ENCODE assay signal across 8 cellular contexts in genomic region chr10:119306964-119307363, GRCh38.
DNase-seq lines count a peak whose midpoint lies in the region; ATAC-seq, FAIRE-seq and TF ChIP-seq lines count a peak whose summit lies in the region.

No MANE protein-coding gene starts in this region.

- CTCF ChIA-PET in endothelial cell of umbilical vein (lab: Charles Lee), result interaction anchor here (0.9 to 2.4 kb wide), 10 partner anchors 26 to 138 kb away, joined by 3 to 9 read pairs (median 4); partner anchors contain the start of gene GRK5

- H3K27me3 ChIP-seq in Peyer's patch (no peaks in the 10 kb centered on the region), endothelial cell of umbilical vein (ENCODE audit: control insufficient read depth in 2 of 2, insufficient read depth in 2 of 2, low read length in 2 of 2) (no peaks in the 10 kb centered on the region), stomach (no peaks in the 10 kb centered on the region)

- TF ChIP-seq POLR2A in Peyer's patch (IDR thresholded peaks at IDR 0.05), result no peak
- TF ChIP-seq POLR2A in endothelial cell of umbilical vein (IDR thresholded peaks at IDR 0.05; ENCODE audit: low read depth, low read length), result no peak
- TF ChIP-seq POLR2A in stomach (IDR thresholded peaks at IDR 0.05), result no peak

- no peak for DNase-seq in activated CD4-positive, alpha-beta T cell treated with anti-CD3 and anti-CD28 coated beads, Interleukin-2, amount 10 ng/mL, durations not matched to agents 24 days and 14 days
- no peak for DNase-seq in activated CD4-positive, alpha-beta T cell treated with anti-CD3 and anti-CD28 coated beads, Interleukin-2, amount 50 U/mL, for 48 hours
- DNase-seq in Peyer's patch (no peak), endothelial cell of umbilical vein (ENCODE audit: low read depth, low spot score) (peak; percentile 31), stomach (no peak), inferior parietal cortex (ENCODE audit: extremely low spot score) (no peak)

- H3K79me2 ChIP-seq in endothelial cell of umbilical vein (ENCODE audit: control insufficient read depth, insufficient read depth, low read length), result peaks cover 3% of the 10 kb centered on the region

- FAIRE-seq in endothelial cell of umbilical vein (lab: Jason Lieb, UNC), result peak; percentile 52

- TF ChIP-seq CTCF in Peyer's patch (IDR thresholded peaks at IDR 0.05) (no peak), endothelial cell of umbilical vein (IDR thresholded peaks at IDR 0.05; ENCODE audit: extremely low read depth in 1 of 2, insufficient read depth in 1 of 2, low read depth in 1 of 2, low read length in 2 of 2) (no peak), stomach (IDR thresholded peaks at IDR 0.05) (no peak)

- H3K36me3 ChIP-seq in Peyer's patch (no peaks in the 10 kb centered on the region), endothelial cell of umbilical vein (ENCODE audit: control insufficient read depth in 2 of 2, extremely low read depth in 1 of 2, insufficient read depth in 2 of 2, low read length in 2 of 2) (no peaks in the 10 kb centered on the region), stomach (no peaks in the 10 kb centered on the region)

- TF ChIP-seq EP300 in stomach (IDR thresholded peaks at IDR 0.05), result no peak

- H3K36me3 Mint-ChIP-seq in activated CD4-positive, alpha-beta T cell treated with anti-CD3 and anti-CD28 coated beads, Interleukin-2, amount 10 ng/mL, durations not matched to agents 24 days and 14 days (ENCODE audit: low read depth), result peaks cover 16% of the 10 kb centered on the region

- POLR2A ChIA-PET in endothelial cell of umbilical vein (lab: Charles Lee), result interaction anchor here (1.4 kb wide), 1 partner anchor 103 kb away, joined by 5 read pairs; no protein-coding TSS in a partner anchor

- no peak overlapping the region for H2AFZ ChIP-seq in endothelial cell of umbilical vein (ENCODE audit: low read depth, low read length)

- H3K9me3 Mint-ChIP-seq in activated CD4-positive, alpha-beta T cell treated with anti-CD3 and anti-CD28 coated beads, Interleukin-2, amount 10 ng/mL, durations not matched to agents 24 days and 14 days, result no peaks in the 10 kb centered on the region

- peak overlapping the region in 1 of 4 donors; percentile 29 for H3K4me3 ChIP-seq in Peyer's patch
- no peak overlapping the region for H3K4me3 ChIP-seq in endothelial cell of umbilical vein (replicated peaks in 1 of 3; ENCODE audit: insufficient read depth in 1 of 3, low read depth in 1 of 3, low read length in 3 of 3)
- no peak overlapping the region for H3K4me3 ChIP-seq in stomach

- 78 to 88% (median 87%) methylated on average over 5 of the region's 5 CpGs for WGBS in stomach, 5 donors

- H3K4me2 ChIP-seq in endothelial cell of umbilical vein (ENCODE audit: insufficient read depth, low read length), result peak overlapping the region; percentile 6

- H3K27me3 Mint-ChIP-seq in activated CD4-positive, alpha-beta T cell treated with anti-CD3 and anti-CD28 coated beads, Interleukin-2, amount 10 ng/mL, durations not matched to agents 24 days and 14 days, result peaks cover 4% of the 10 kb centered on the region

- H3K27ac ChIP-seq in Peyer's patch (peak overlapping the region; percentile 77 to 88 (median 81)), endothelial cell of umbilical vein (ENCODE audit: insufficient read depth, low read depth, low read length) (peak overlapping the region; percentile 93), stomach (peak overlapping the region in 3 of 5 donors; percentile 75 to 81 (median 81))

- intact Hi-C loops in activated CD4-positive, alpha-beta T cell treated with anti-CD3 and anti-CD28 coated beads, Interleukin-2, amount 10 ng/mL, durations not matched to agents 24 days and 14 days (cut with micrococcal nuclease), result loop anchor here (1.0 to 5.0 kb wide), 13 partner anchors 8 to 290 kb away; partner anchors contain the start of genes EIF3A, PRDX3, RGS10 and TIAL1
- intact Hi-C loops in endothelial cell of umbilical vein (cut with micrococcal nuclease), result loop anchor here (1.0 kb wide), 8 partner anchors 8 to 103 kb away; no protein-coding TSS in a partner anchor
- intact Hi-C loops in stomach (cut with DNase I; ENCODE audit: low total_unique reads), result no loop called here

- H3K4me1 ChIP-seq in Peyer's patch (peaks cover 5 to 40% (median 17%) of the 10 kb centered on the region in 4 donors), endothelial cell of umbilical vein (ENCODE audit: control insufficient read depth, extremely low read depth, insufficient read depth, low read length) (peaks cover 39% of the 10 kb centered on the region), stomach (peaks cover 19 to 79% (median 63%) of the 10 kb centered on the region in 4 donors)

- BruUV-seq in endothelial cell of umbilical vein (replicated peaks; lab: Mats Ljungman, UMichigan), result no TSS peak

- peaks cover 72% of the 10 kb centered on the region for H3K4me1 Mint-ChIP-seq in activated CD4-positive, alpha-beta T cell treated with anti-CD3 and anti-CD28 coated beads, Interleukin-2, amount 10 ng/mL, durations not matched to agents 24 days and 14 days

- H3K9ac ChIP-seq in endothelial cell of umbilical vein (replicated peaks; ENCODE audit: extremely low read depth, insufficient read depth, low read length), result peak overlapping the region; percentile 71

- no peak for ATAC-seq in GM21825 (IDR thresholded peaks at IDR 0.05; ENCODE audit: unreplicated experiment)
- no peak for ATAC-seq in HG03139 (IDR thresholded peaks at IDR 0.05; ENCODE audit: unreplicated experiment)

- H3K27ac Mint-ChIP-seq in activated CD4-positive, alpha-beta T cell treated with anti-CD3 and anti-CD28 coated beads, Interleukin-2, amount 10 ng/mL, durations not matched to agents 24 days and 14 days, result peak overlapping the region; percentile 100

- no peaks in the 10 kb centered on the region for H4K20me1 ChIP-seq in endothelial cell of umbilical vein (replicated peaks; ENCODE audit: control insufficient read depth, extremely low read depth, insufficient read depth, low read length)

- dilution Hi-C loops in endothelial cell of umbilical vein (cut with MboI; ENCODE audit: extremely low pct_ligation_motif_present, low sequenced_read_pairs), result no loop called here

- no peaks in the 10 kb centered on the region for H3K9me1 ChIP-seq in endothelial cell of umbilical vein (replicated peaks; ENCODE audit: control insufficient read depth, extremely low read depth, insufficient read depth, low read length)

- peak overlapping the region; percentile 81 for H3K4me3 Mint-ChIP-seq in activated CD4-positive, alpha-beta T cell treated with anti-CD3 and anti-CD28 coated beads, Interleukin-2, amount 10 ng/mL, durations not matched to agents 24 days and 14 days

- H3K9me3 ChIP-seq in Peyer's patch (no peaks in the 10 kb centered on the region), endothelial cell of umbilical vein (replicated peaks; ENCODE audit: control insufficient read depth, insufficient read depth, low read length) (no peaks in the 10 kb centered on the region), stomach (no peaks in the 10 kb centered on the region)

TF ChIP-seq in endothelial cell of umbilical vein, 7 proteins besides CTCF, POLR2A, EP300 and RAD21:
- TF ChIP-seq FOS (IDR thresholded peaks at IDR 0.05; ENCODE audit: borderline replicate concordance, insufficient read depth, low read length) (peak; percentile 34), GATA2 (IDR thresholded peaks at IDR 0.05; ENCODE audit: insufficient read depth, insufficient read length, low read depth, low read length) (no peak)
